ENCODE assay signal across 8 cellular contexts in the genomic region with DNA sequence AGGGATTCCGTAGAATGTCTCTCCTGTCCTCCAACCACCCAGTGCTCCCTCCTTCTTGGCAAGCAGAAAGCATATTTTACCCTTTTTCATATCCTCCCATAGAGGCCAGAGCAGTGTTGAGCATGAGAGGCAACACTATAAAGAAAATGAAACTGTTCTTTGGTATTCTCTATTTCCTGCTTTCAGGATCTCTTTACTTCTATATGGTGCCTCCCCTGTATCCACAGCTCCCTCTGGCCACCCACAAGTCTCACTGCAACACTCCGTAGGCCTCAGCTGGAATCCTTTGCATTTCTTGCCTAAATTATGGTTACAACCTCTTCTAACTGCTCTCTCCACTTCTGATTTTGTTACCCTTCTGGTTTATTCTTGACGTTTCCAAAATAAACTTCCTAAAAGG.
DNase-seq lines count a peak whose midpoint lies in the region; ATAC-seq and FAIRE-seq lines count a peak whose summit lies in the region.

No MANE protein-coding gene starts in this region.

- no peaks in the 10 kb centered on the region for H3K4me1 Mint-ChIP-seq in activated T-helper 2 cell treated with anti-CD3 and anti-CD28 coated beads, Interferon-gamma antibody, Interleukin-2, Interleukin-4, amounts not matched to agents 10 μg/mL and 5 μg/mL and 100 μg/mL, durations not matched to agents 14 hours and 24 hours and 36 hours (ENCODE audit: low read depth)

- peak; percentile 82 for DNase-seq in DMS153 (lab: John Stamatoyannopoulos, UW)
- DNase-seq in NCI-H226, result peak; percentile 61
- DNase-seq in activated T-helper 2 cell treated with anti-CD3 and anti-CD28 coated beads, Interferon-gamma antibody, Interleukin-2, Interleukin-4, amounts not matched to agents 10 μg/mL and 5 μg/mL and 100 μg/mL, durations not matched to agents 14 hours and 24 hours and 36 hours (ENCODE audit: low spot score), result peak; percentile 17
- DNase-seq in hepatic stellate cell (ENCODE audit: low spot score), result peak; percentile 24
- DNase-seq in stimulated activated naive CD8-positive, alpha-beta T cell treated with anti-CD3 and anti-CD28 coated beads, Interleukin-15, Interleukin-2, amounts not matched to agents 100 U/mL and 50 U/mL, for 24 hours, result peak; percentile 16
- DNase-seq in frontal cortex (ENCODE audit: low spot score in 2 of 2), result no peak

- FAIRE-seq in frontal cortex (lab: Jason Lieb, UNC), result no peak

- peaks cover 5% of the 10 kb centered on the region for H3K27me3 Mint-ChIP-seq in activated T-helper 2 cell treated with anti-CD3 and anti-CD28 coated beads, Interferon-gamma antibody, Interleukin-2, Interleukin-4, amounts not matched to agents 10 μg/mL and 5 μg/mL and 100 μg/mL, durations not matched to agents 14 hours and 24 hours and 36 hours (ENCODE audit: low read depth)

- intact Hi-C loops in activated T-helper 2 cell treated with anti-CD3 and anti-CD28 coated beads, Interferon-gamma antibody, Interleukin-2, Interleukin-4, amounts not matched to agents 10 μg/mL and 5 μg/mL and 100 μg/mL, durations not matched to agents 14 hours and 24 hours and 36 hours (cut with micrococcal nuclease), result loop anchor here (2.0 to 5.0 kb wide), 2 partner anchors 230 to 429 kb away; no protein-coding TSS in a partner anchor

- no peak overlapping the region for H3K27ac Mint-ChIP-seq in activated T-helper 2 cell treated with anti-CD3 and anti-CD28 coated beads, Interferon-gamma antibody, Interleukin-2, Interleukin-4, amounts not matched to agents 10 μg/mL and 5 μg/mL and 100 μg/mL, durations not matched to agents 14 hours and 24 hours and 36 hours

- H3K36me3 Mint-ChIP-seq in activated T-helper 2 cell treated with anti-CD3 and anti-CD28 coated beads, Interferon-gamma antibody, Interleukin-2, Interleukin-4, amounts not matched to agents 10 μg/mL and 5 μg/mL and 100 μg/mL, durations not matched to agents 14 hours and 24 hours and 36 hours (ENCODE audit: low read depth), result no peaks in the 10 kb centered on the region

- ATAC-seq in GM19035 (IDR thresholded peaks at IDR 0.05; ENCODE audit: unreplicated experiment), result peak; percentile 92
- peak; percentile 97 for ATAC-seq in HG03066 (IDR thresholded peaks at IDR 0.05; ENCODE audit: low read depth, unreplicated experiment)
- ATAC-seq in stimulated activated naive CD8-positive, alpha-beta T cell treated with anti-CD3 and anti-CD28 coated beads, Interleukin-15, Interleukin-2, amounts not matched to agents 100 U/mL and 50 U/mL, for 24 hours, result peak; percentile 97

- H3K4me3 Mint-ChIP-seq in activated T-helper 2 cell treated with anti-CD3 and anti-CD28 coated beads, Interferon-gamma antibody, Interleukin-2, Interleukin-4, amounts not matched to agents 10 μg/mL and 5 μg/mL and 100 μg/mL, durations not matched to agents 14 hours and 24 hours and 36 hours (ENCODE audit: low read depth), result no peak overlapping the region

- no peaks in the 10 kb centered on the region for H3K9me3 Mint-ChIP-seq in activated T-helper 2 cell treated with anti-CD3 and anti-CD28 coated beads, Interferon-gamma antibody, Interleukin-2, Interleukin-4, amounts not matched to agents 10 μg/mL and 5 μg/mL and 100 μg/mL, durations not matched to agents 14 hours and 24 hours and 36 hours

Comparison
In these comparisons a context has a peak if more than half of its experiments do, and no peak if none do; other contexts are left out.
1. DNase-seq: peak in DMS153 (single experiment), NCI-H226 (single experiment), activated T-helper 2 cell treated with anti-CD3 and anti-CD28 coated beads, Interferon-gamma antibody, Interleukin-2, Interleukin-4, amounts not matched to agents 10 μg/mL and 5 μg/mL and 100 μg/mL, durations not matched to agents 14 hours and 24 hours and 36 hours (single experiment), hepatic stellate cell (single experiment) and stimulated activated naive CD8-positive, alpha-beta T cell treated with anti-CD3 and anti-CD28 coated beads, Interleukin-15, Interleukin-2, amounts not matched to agents 100 U/mL and 50 U/mL, for 24 hours (single experiment); none in frontal cortex (0 of 2).
2. Peak in every context shown above with its lines, with median percentiles within 50 percentile points of each other: ATAC-seq.